ENCODE assay signal across 13 cellular contexts in the genomic region with DNA sequence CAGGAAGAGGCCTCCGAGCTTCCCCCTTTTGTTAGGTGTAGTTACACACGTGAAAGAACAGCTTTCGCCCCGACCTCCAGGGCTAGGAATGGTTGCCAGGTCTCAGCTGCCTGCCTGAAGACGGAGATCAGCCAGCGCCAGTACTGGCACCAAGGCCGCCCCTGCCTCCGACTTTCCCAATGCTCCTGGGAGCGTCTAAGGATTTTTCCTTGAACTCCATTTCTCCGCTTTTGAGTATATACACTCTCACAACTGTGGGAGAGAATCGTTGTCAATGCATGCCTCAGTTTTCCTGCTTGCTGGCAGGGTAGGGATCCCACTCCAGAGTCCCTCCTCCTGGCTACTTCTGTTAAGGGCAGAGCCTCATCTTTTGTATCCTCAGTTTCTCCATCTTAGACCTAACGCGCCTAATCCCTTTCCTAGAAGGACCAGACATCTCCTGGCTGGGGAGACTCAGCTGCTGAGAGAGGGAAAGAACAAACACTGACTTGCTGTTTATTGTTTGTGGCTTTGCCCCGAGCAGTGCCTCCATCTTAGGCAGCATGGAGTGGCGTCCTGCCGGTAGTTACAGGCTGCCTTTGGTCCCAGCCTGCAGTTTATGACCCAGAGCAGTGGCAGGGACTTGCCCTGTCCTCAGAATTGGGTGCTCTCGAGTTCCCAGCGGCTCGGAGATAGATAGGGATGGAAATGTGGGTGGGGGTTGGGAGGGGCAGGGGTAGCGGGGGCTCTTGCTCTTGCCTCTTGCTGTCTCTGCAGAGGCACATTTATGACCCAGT. TPM values are rescaled to one million over a fixed set of nuclear protein-coding genes. Genes with fewer than 3 reads are reported as not detected.
DNase-seq lines count a peak whose midpoint lies in the region; ATAC-seq, FAIRE-seq and TF ChIP-seq lines count a peak whose summit lies in the region.
"Had no signal": no experiment of that assay in that cellular context is flagged by ENCODE, and none has a peak within 500 bp of the region (broad histone marks: within the 10 kb centered on the region; RNA-seq: fewer than 3 reads in every experiment).

No MANE protein-coding gene starts in this region.

- H3K4me1 Mint-ChIP-seq in natural killer cell = peaks cover 22 to 31% of the 10 kb centered on the region in 2 donors

- peak overlapping the region; percentile 93 for H3K4me3 Mint-ChIP-seq in natural killer cell

- H3K36me3 Mint-ChIP-seq in natural killer cell = no peaks in the 10 kb centered on the region

- no TSS peak for BruUV-seq in GM12878 (replicated peaks; lab: Mats Ljungman, UMichigan)

- no peaks in the 10 kb centered on the region for H3K36me3 ChIP-seq in BLaER1 treated with 17β-estradiol and CSF1 and Interleukin-3, amounts not matched to agents 10 nM and 100 nM
- H3K36me3 ChIP-seq in H7 (replicated peaks; ENCODE audit: control insufficient read depth, insufficient read depth, low read length) (no peaks in the 10 kb centered on the region), GM12878 (ENCODE audit: control insufficient read depth in 2 of 2, insufficient read depth in 2 of 2, low read length in 1 of 2) (no peaks in the 10 kb centered on the region)
- H3K36me3 ChIP-seq: cardiac muscle cell had no signal

- TF ChIP-seq CTCF in GM12878 (IDR thresholded peaks at IDR 0.05 in 2 of 3, conservative IDR thresholded peaks at IDR 0.05 in 1 of 3; ENCODE audit: control insufficient read depth in 2 of 3, extremely low read depth in 1 of 3, insufficient read depth in 1 of 3, low read depth in 3 of 3, low read length in 3 of 3) (no peak), natural killer cell (IDR thresholded peaks at IDR 0.05) (no peak)

- FAIRE-seq in GM12878 (lab: Jason Lieb, UNC) = no peak
- FAIRE-seq: islet of Langerhans had no signal

- no peak overlapping the region for H3K9ac ChIP-seq in BLaER1 treated with 17β-estradiol and CSF1 and Interleukin-3, amounts not matched to agents 10 nM and 100 nM
- H3K9ac ChIP-seq in GM12878 (ENCODE audit: control insufficient read depth, insufficient read depth, low read length) = no peak overlapping the region

- H3K4me2 ChIP-seq in BLaER1 treated with 17β-estradiol and CSF1 and Interleukin-3, amounts not matched to agents 10 nM and 100 nM = peak overlapping the region; percentile 77 to 94 (median 86); a peak in 19 of 22 replicates
- H3K4me2 ChIP-seq in GM12878 (ENCODE audit: control insufficient read depth, insufficient read depth) = peak overlapping the region; percentile 82; the same call in 1 of the 2 replicates

- H3K4me3 ChIP-seq in BLaER1 treated with 17β-estradiol and CSF1 and Interleukin-3, amounts not matched to agents 10 nM and 100 nM = peak overlapping the region in 7 of 10 experiments; percentile 54 to 68 (median 59); a peak in 11 of 20 replicates
- H3K4me3 ChIP-seq in H7 (ENCODE audit: insufficient read depth, low read depth, low read length) = no peak overlapping the region
- no peak overlapping the region for H3K4me3 ChIP-seq in GM12878
- H3K4me3 ChIP-seq: cardiac muscle cell had no signal

- H4K20me1 ChIP-seq in BLaER1 treated with 17β-estradiol and CSF1 and Interleukin-3, amounts not matched to agents 10 nM and 100 nM = peaks cover 0 to 90% (median 71%) of the 10 kb centered on the region in 11 experiments; a peak in 16 of 22 replicates
- no peaks in the 10 kb centered on the region for H4K20me1 ChIP-seq in GM12878 (ENCODE audit: control insufficient read depth, insufficient read depth)

- POLR2A ChIA-PET in GM12878 (lab: Charles Lee) = no interaction called here

- peaks cover 65 to 76% of the 10 kb centered on the region in 2 donors for H3K27me3 Mint-ChIP-seq in natural killer cell (ENCODE audit: low read depth in 2 of 2)

- no peaks in the 10 kb centered on the region for H3K9me3 Mint-ChIP-seq in natural killer cell

- H3K9me3 ChIP-seq in BLaER1 treated with 17β-estradiol and CSF1 and Interleukin-3, amounts not matched to agents 10 nM and 100 nM (replicated peaks in 1 of 11) = peaks cover 0 to 4% (median 0%) of the 10 kb centered on the region in 11 experiments; a peak in 2 of 22 replicates
- no peaks in the 10 kb centered on the region for H3K9me3 ChIP-seq in GM12878 (replicated peaks; ENCODE audit: control insufficient read depth, insufficient read depth, low read length)

- peaks cover 96 to 100% (median 100%) of the 10 kb centered on the region in 11 experiments for H3K27me3 ChIP-seq in BLaER1 treated with 17β-estradiol and CSF1 and Interleukin-3, amounts not matched to agents 10 nM and 100 nM
- H3K27me3 ChIP-seq in H7 (ENCODE audit: control insufficient read depth, insufficient read depth, low read length) (peaks cover 100% of the 10 kb centered on the region), GM12878 (replicated peaks in 1 of 2; ENCODE audit: control insufficient read depth in 2 of 2, insufficient read depth in 2 of 2, low read length in 1 of 2) (peaks cover 32 to 34% of the 10 kb centered on the region in 2 experiments)

- no peak overlapping the region for H3K27ac Mint-ChIP-seq in natural killer cell

- DNase-seq in H7 (peak; percentile 60), GM12878 (ENCODE audit: low read depth, low spot score) (no peak), natural killer cell (no peak), germinal center (ENCODE audit: low spot score) (no peak), NCI-H2029 treated with DMSO at 0.1 percent for 48 hours (lab: John Stamatoyannopoulos, UW) (no peak)
- DNase-seq in effector CD8-positive, alpha-beta T cell (lab: John Stamatoyannopoulos, UW) = no peak
- DNase-seq: Karpas-422 had no signal

- CTCF ChIA-PET in GM12878 (lab: Yijun Ruan, JAX) = no interaction called here

- RAD21 ChIA-PET in GM12878 (lab: Charles Lee; ENCODE audit: unreplicated experiment) = no interaction called here

- 62% methylated on average over 17 of the region's 20 CpGs for WGBS in GM12878 (ENCODE audit: insufficient coverage, insufficient replicate concordance, low lambda C conversion rate, missing lambda C conversion rate)

- no peak for TF ChIP-seq RAD21 in GM12878 (IDR thresholded peaks at IDR 0.05; ENCODE audit: insufficient read depth, low read depth, low read length)

- intact Hi-C loops in GM12878 (cut with micrococcal nuclease; ENCODE audit: unreplicated experiment) = no loop called here
- intact Hi-C loops in natural killer cell (cut with micrococcal nuclease) = no loop called here

- SMC1A ChIA-PET in GM12878 (lab: Charles Lee; ENCODE audit: uncharacterized antibody, unreplicated experiment) = no interaction called here

- in situ Hi-C loops in GM12878 (cut with MboI) = no loop called here

- no peak overlapping the region for H3K27ac ChIP-seq in BLaER1 treated with 17β-estradiol and CSF1 and Interleukin-3, amounts not matched to agents 10 nM and 100 nM
- H3K27ac ChIP-seq in GM12878 (ENCODE audit: control insufficient read depth, insufficient read depth) = no peak overlapping the region
- H3K27ac ChIP-seq: cardiac muscle cell had no signal

- H3K4me1 ChIP-seq in BLaER1 treated with 17β-estradiol and CSF1 and Interleukin-3, amounts not matched to agents 10 nM and 100 nM = peaks cover 24 to 49% (median 41%) of the 10 kb centered on the region in 10 experiments
- no peaks in the 10 kb centered on the region for H3K4me1 ChIP-seq in GM12878 (ENCODE audit: control insufficient read depth, insufficient read depth, low read length)

- no peak overlapping the region for H2AFZ ChIP-seq in GM12878 (ENCODE audit: control insufficient read depth, low read depth, low read length)

- ATAC-seq in GM12878 = no peak
- ATAC-seq in natural killer cell = no peak
- no peak for ATAC-seq in HG03469 (IDR thresholded peaks at IDR 0.05; ENCODE audit: unreplicated experiment)

- H3K79me2 ChIP-seq in GM12878 (ENCODE audit: control insufficient read depth, insufficient read depth, low read length) = no peaks in the 10 kb centered on the region

- no peak for TF ChIP-seq EP300 in GM12878 (IDR thresholded peaks at IDR 0.05; ENCODE audit: borderline replicate concordance in 1 of 2, control insufficient read depth in 1 of 2, low read depth in 2 of 2, low read length in 2 of 2)

- TF ChIP-seq POLR2A in GM12878 (IDR thresholded peaks at IDR 0.05; ENCODE audit: low read depth, low read length) = no peak

TF ChIP-seq in GM12878, 131 proteins besides CTCF, POLR2A, EP300 and RAD21:
- TF ChIP-seq SMAD5 (IDR thresholded peaks at IDR 0.05; ENCODE audit: low read depth) = no peak
- TF ChIP-seq FOXK2 (IDR thresholded peaks at IDR 0.05) = no peak
- TF ChIP-seq TCF3 (IDR thresholded peaks at IDR 0.05; ENCODE audit: borderline replicate concordance, insufficient read depth, low read depth, low read length) = no peak
- TF ChIP-seq EZH2 (IDR thresholded peaks at IDR 0.05; ENCODE audit: borderline replicate concordance, control insufficient read depth, low read depth, low read length) = 0 out of 2 replicates have a peak, but pooled peaks have one; percentile 60

RNA-seq across cellular contexts. Expression of gene ALX4, which starts 3.3 kb away (rescaled TPM):
- not detected in 2 replicates for total RNA-seq in H7 (2014; rRNA removed; shearing (Covaris generic))
- not detected in 2 replicates for total RNA-seq in GM12878 (2013; cell fraction: nucleolus; rRNA removed)
- total RNA-seq in GM12878 (2014; rRNA removed) (not detected in 2 replicates), GM12878 (2014; rRNA removed; fragmentation: Illumina TruSeq; extraction: Trizol) (not detected in 2 replicates), GM12878 (2021) (not detected in 2 replicates), natural killer cell (not detected)
- not detected for polyA plus RNA-seq in GM12878 (2011; ENCODE audit: low read depth)
- polyA plus RNA-seq in GM12878 (2011; rRNA removed) (not detected in 2 replicates), GM12878 (2014; fragmentation: Illumina TruSeq; extraction: Trizol) (not detected in 2 replicates), GM12878 (2014; fragmentation: Nextera tagmentation; extraction: Ambion mirVana) (not detected), GM12878 (2014; rRNA removed) (not detected in 2 replicates), GM12878 (2016; fragmentation: Nextera tagmentation; extraction: Ambion mirVana) (not detected)
- polyA plus RNA-seq in GM12878 (2011; cell fraction: cytosol; rRNA removed) = not detected in 2 replicates
- polyA plus RNA-seq in GM12878 (2011; cell fraction: nucleus; rRNA removed) = not detected in 2 replicates
- 0.01 TPM in 1 of 2 replicates, not detected in the other for polyA plus RNA-seq in GM12878 (2012)
- polyA minus RNA-seq in GM12878 (2011; rRNA and poly(A)+ RNA removed) = not detected in 2 replicates
- not detected in 2 replicates for polyA minus RNA-seq in GM12878 (2011; cell fraction: cytosol; rRNA and poly(A)+ RNA removed)
- polyA minus RNA-seq in GM12878 (2011; cell fraction: nucleus; rRNA and poly(A)+ RNA removed) = not detected in 2 replicates
- total RNA-seq: esophagus mucosa; T-helper 1 cell treated with Interleukin-12 subunit alpha and Interleukin-12 subunit beta and Interleukin-4 antibody, amounts not matched to agents 30 ng/mL and 1 ng/mL, for 36 hours had no signal
- polyA plus RNA-seq: cardiac muscle cell had no signal

Comparison
In these comparisons a context has a peak if more than half of its experiments do, and no peak if none do; other contexts are left out.
1. H3K4me3 ChIP-seq: peak in BLaER1 treated with 17β-estradiol and CSF1 and Interleukin-3, amounts not matched to agents 10 nM and 100 nM (7 of 10); none in H7 (single experiment) and GM12878 (single experiment).